Comparison of ENCODE assay signal across 1 cellular context in the genomic region with DNA sequence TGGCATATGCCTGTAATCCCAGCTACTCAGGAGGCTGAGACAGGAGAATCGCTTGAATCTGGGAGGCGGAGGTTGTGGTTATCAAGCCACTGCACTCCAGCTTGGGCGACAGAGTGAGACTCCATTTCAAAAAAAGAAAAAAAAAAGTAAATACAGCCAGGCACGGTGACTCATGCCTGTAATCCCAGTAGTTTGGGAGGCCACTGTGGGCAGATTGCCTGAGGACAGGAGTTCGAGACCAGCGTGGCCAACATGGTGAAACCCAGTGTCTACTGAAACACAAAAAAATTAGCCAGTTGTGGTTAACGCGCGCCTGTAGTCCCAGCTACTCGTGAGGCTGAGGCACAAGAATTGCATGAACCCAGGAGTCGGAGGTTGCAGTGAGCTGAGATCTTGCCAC.
TF ChIP-seq lines count a peak whose summit lies in the region.

No MANE protein-coding gene starts in this region.

TF ChIP-seq in HEK293, 187 proteins besides CTCF, POLR2A, EP300 and RAD21 (continued from another document):
- TF ChIP-seq OSR2 (tag by site-specific recombination; IDR thresholded peaks at IDR 0.05): peak; percentile 48; the same call in 1 of the 2 replicates
- TF ChIP-seq ZFHX2 (tag by site-specific recombination; conservative IDR thresholded peaks at IDR 0.05): peak; percentile 35; the same call in 1 of the 2 replicates
TF ChIP-seq in HEK293: peak in this region for 4.
